ENCODE assay signal across 35 cellular contexts in genomic region chr14:23240661-23241060, GRCh38. TPM values are rescaled to one million over a fixed set of nuclear protein-coding genes. Genes with fewer than 3 reads are reported as not detected.
"Had no signal": no experiment of that assay in that cellular context is flagged by ENCODE, and none has a peak within 500 bp of the region (broad histone marks: within the 10 kb centered on the region; RNA-seq: fewer than 3 reads in every experiment).

No MANE protein-coding gene starts in this region.

- H3K27ac Mint-ChIP-seq: activated CD4-positive, alpha-beta T cell treated with anti-CD3 and anti-CD28 coated beads for 36 hours; activated CD4-positive, alpha-beta T cell treated with anti-CD3 and anti-CD28 coated beads, Interleukin-2, amount 10 ng/mL, durations not matched to agents 7 days and 5 days; activated CD8-positive, alpha-beta T cell treated with anti-CD3 and anti-CD28 coated beads, Interleukin-2, amount 10 ng/mL, durations not matched to agents 7 days and 5 days; activated naive CD4-positive, alpha-beta T cell treated with anti-CD3 and anti-CD28 coated beads, Interleukin-2, amount 10 ng/mL, durations not matched to agents 7 days and 5 days; activated naive CD8-positive, alpha-beta T cell treated with anti-CD3 and anti-CD28 coated beads for 36 hours; activated T-helper 1 cell treated with anti-CD3 and anti-CD28 coated beads, Interleukin-12 subunit alpha, Interleukin-12 subunit beta, Interleukin-2, Interleukin-4 antibody, amounts not matched to agents 30 ng/mL and 10 ng/mL and 1 ng/mL, durations not matched to agents 14 hours and 24 hours and 36 hours; T-helper 1 cell treated with Interleukin-12 subunit alpha and Interleukin-12 subunit beta and Interleukin-4 antibody, amounts not matched to agents 30 μg/mL and 1 μg/mL, for 36 hours; T-helper 2 cell treated with Interferon-gamma antibody and Interleukin-4, amounts not matched to agents 5 μg/mL and 100 μg/mL, for 36 hours; WTC11 had no signal

- H3K27me3 ChIP-seq: brain microvascular endothelial cell, SJSA1 had no signal

- H3K9me3 ChIP-seq: SJSA1, SK-N-SH had no signal

- H3K27ac ChIP-seq: brain microvascular endothelial cell, SJSA1 had no signal

- DNase-seq: activated CD4-positive, alpha-beta T cell treated with anti-CD3 and anti-CD28 coated beads for 36 hours; activated CD4-positive, alpha-beta T cell treated with anti-CD3 and anti-CD28 coated beads, Interleukin-2, amount 10 ng/mL, durations not matched to agents 7 days and 5 days; activated CD4-positive, alpha-beta T cell treated with anti-CD3 and anti-CD28 coated beads, Interleukin-2, amount 50 U/mL, for 48 hours; activated CD8-positive, alpha-beta T cell treated with anti-CD3 and anti-CD28 coated beads, Interleukin-2, amount 10 ng/mL, durations not matched to agents 7 days and 5 days; activated gamma-delta T cell treated with Interleukin-2 at 50 U/mL for 16 hours; activated naive CD4-positive, alpha-beta T cell treated with anti-CD3 and anti-CD28 coated beads, Interleukin-2, amount 10 ng/mL, durations not matched to agents 7 days and 5 days; activated naive CD8-positive, alpha-beta T cell treated with anti-CD3 and anti-CD28 coated beads for 36 hours; activated T-cell treated with anti-CD3 and anti-CD28 coated beads, Interleukin-2, amount 50 U/mL, for 4 hours; amniotic stem cell; aorta; brain microvascular endothelial cell; central memory CD4-positive, alpha-beta T cell; KG1; NCI-H1092 treated with DMSO at 0.1 percent for 48 hours; NCI-H1417; NCI-H146; NCI-H187; NCI-H2029 treated with DMSO at 0.1 percent for 48 hours; NCI-H2107; NCI-H2171; NCI-H510A; NCI-H69; NCI-H82; SHP77; SK-N-SH had no signal

- H3K4me3 ChIP-seq: SJSA1 had no signal

- FAIRE-seq: TTC549 had no signal

- H3K4me3 Mint-ChIP-seq: activated CD4-positive, alpha-beta T cell treated with anti-CD3 and anti-CD28 coated beads for 36 hours; activated CD4-positive, alpha-beta T cell treated with anti-CD3 and anti-CD28 coated beads, Interleukin-2, amount 10 ng/mL, durations not matched to agents 7 days and 5 days; activated CD8-positive, alpha-beta T cell treated with anti-CD3 and anti-CD28 coated beads, Interleukin-2, amount 10 ng/mL, durations not matched to agents 7 days and 5 days; activated naive CD4-positive, alpha-beta T cell treated with anti-CD3 and anti-CD28 coated beads, Interleukin-2, amount 10 ng/mL, durations not matched to agents 7 days and 5 days; activated naive CD8-positive, alpha-beta T cell treated with anti-CD3 and anti-CD28 coated beads for 36 hours; activated T-cell treated with anti-CD3 and anti-CD28 coated beads, Interleukin-2, amount 50 U/mL, for 4 hours; activated T-helper 1 cell treated with anti-CD3 and anti-CD28 coated beads, Interleukin-12 subunit alpha, Interleukin-12 subunit beta, Interleukin-2, Interleukin-4 antibody, amounts not matched to agents 30 ng/mL and 10 ng/mL and 1 ng/mL, durations not matched to agents 14 hours and 24 hours and 36 hours; T-helper 1 cell treated with Interleukin-12 subunit alpha and Interleukin-12 subunit beta and Interleukin-4 antibody, amounts not matched to agents 30 μg/mL and 1 μg/mL, for 36 hours; T-helper 2 cell treated with Interferon-gamma antibody and Interleukin-4, amounts not matched to agents 5 μg/mL and 100 μg/mL, for 36 hours; WTC11 had no signal

- H3K36me3 Mint-ChIP-seq: activated naive CD4-positive, alpha-beta T cell treated with anti-CD3 and anti-CD28 coated beads, Interleukin-2, amount 10 ng/mL, durations not matched to agents 7 days and 5 days; activated naive CD8-positive, alpha-beta T cell treated with anti-CD3 and anti-CD28 coated beads for 36 hours; WTC11 had no signal

- ATAC-seq: activated CD4-positive, alpha-beta T cell treated with anti-CD3 and anti-CD28 coated beads for 36 hours; activated CD4-positive, CD25-positive, alpha-beta regulatory T cell treated with anti-CD3 and anti-CD28 coated beads, Interleukin-2, amount 50 U/mL, for 24 hours; activated CD8-positive, alpha-beta T cell treated with anti-CD3 and anti-CD28 coated beads, Interleukin-2, amount 10 ng/mL, durations not matched to agents 7 days and 5 days; activated T-cell treated with anti-CD3 and anti-CD28 coated beads, Interleukin-2, amount 50 U/mL, for 4 hours; Panc1; WTC11 had no signal

- H3K9ac ChIP-seq: SK-N-SH had no signal

- H3K4me2 ChIP-seq: SK-N-SH had no signal

- H3K36me3 ChIP-seq: brain microvascular endothelial cell, SJSA1 had no signal

- H3K9me2 ChIP-seq: SK-N-SH had no signal

- H3K9me3 Mint-ChIP-seq: activated CD4-positive, alpha-beta T cell treated with anti-CD3 and anti-CD28 coated beads, Interleukin-2, amount 10 ng/mL, durations not matched to agents 7 days and 5 days; activated naive CD4-positive, alpha-beta T cell treated with anti-CD3 and anti-CD28 coated beads, Interleukin-2, amount 10 ng/mL, durations not matched to agents 7 days and 5 days; activated naive CD8-positive, alpha-beta T cell treated with anti-CD3 and anti-CD28 coated beads for 36 hours; activated T-cell treated with anti-CD3 and anti-CD28 coated beads, Interleukin-2, amount 50 U/mL, for 4 hours; activated T-helper 1 cell treated with anti-CD3 and anti-CD28 coated beads, Interleukin-12 subunit alpha, Interleukin-12 subunit beta, Interleukin-2, Interleukin-4 antibody, amounts not matched to agents 30 ng/mL and 10 ng/mL and 1 ng/mL, durations not matched to agents 14 hours and 24 hours and 36 hours; T-helper 1 cell treated with Interleukin-12 subunit alpha and Interleukin-12 subunit beta and Interleukin-4 antibody, amounts not matched to agents 30 μg/mL and 1 μg/mL, for 36 hours; T-helper 2 cell treated with Interferon-gamma antibody and Interleukin-4, amounts not matched to agents 5 μg/mL and 100 μg/mL, for 36 hours; WTC11 had no signal

RNA-seq across cellular contexts. Expression of gene RNF212B, which starts 2.9 kb away (rescaled TPM):
- total RNA-seq: activated CD4-positive, alpha-beta T cell treated with anti-CD3 and anti-CD28 coated beads for 36 hours; activated CD4-positive, alpha-beta T cell treated with anti-CD3 and anti-CD28 coated beads, Interleukin-2, amount 10 ng/mL, durations not matched to agents 7 days and 5 days; activated CD8-positive, alpha-beta T cell treated with anti-CD3 and anti-CD28 coated beads, Interleukin-2, amount 10 ng/mL, durations not matched to agents 7 days and 5 days; activated naive CD8-positive, alpha-beta T cell treated with anti-CD3 and anti-CD28 coated beads for 36 hours; activated T-cell treated with anti-CD3 and anti-CD28 coated beads, Interleukin-2, amount 50 U/mL, for 4 hours; activated T-helper 1 cell treated with anti-CD3 and anti-CD28 coated beads, Interleukin-12 subunit alpha, Interleukin-12 subunit beta, Interleukin-2, Interleukin-4 antibody, amounts not matched to agents 30 ng/mL and 10 ng/mL and 1 ng/mL, durations not matched to agents 14 hours and 24 hours and 36 hours; aorta; M059J; RPMI7951; SJSA1 had no signal
- polyA plus RNA-seq: aorta, SK-N-SH had no signal

RNA-seq across cellular contexts. Expression of gene SLC7A8, which starts 57.2 kb away (rescaled TPM):
- total RNA-seq: activated T-helper 1 cell treated with anti-CD3 and anti-CD28 coated beads, Interleukin-12 subunit alpha, Interleukin-12 subunit beta, Interleukin-2, Interleukin-4 antibody, amounts not matched to agents 30 ng/mL and 10 ng/mL and 1 ng/mL, durations not matched to agents 14 hours and 24 hours and 36 hours had no signal
